Comparison of ENCODE assay signal across 7 cellular contexts in the genomic region with DNA sequence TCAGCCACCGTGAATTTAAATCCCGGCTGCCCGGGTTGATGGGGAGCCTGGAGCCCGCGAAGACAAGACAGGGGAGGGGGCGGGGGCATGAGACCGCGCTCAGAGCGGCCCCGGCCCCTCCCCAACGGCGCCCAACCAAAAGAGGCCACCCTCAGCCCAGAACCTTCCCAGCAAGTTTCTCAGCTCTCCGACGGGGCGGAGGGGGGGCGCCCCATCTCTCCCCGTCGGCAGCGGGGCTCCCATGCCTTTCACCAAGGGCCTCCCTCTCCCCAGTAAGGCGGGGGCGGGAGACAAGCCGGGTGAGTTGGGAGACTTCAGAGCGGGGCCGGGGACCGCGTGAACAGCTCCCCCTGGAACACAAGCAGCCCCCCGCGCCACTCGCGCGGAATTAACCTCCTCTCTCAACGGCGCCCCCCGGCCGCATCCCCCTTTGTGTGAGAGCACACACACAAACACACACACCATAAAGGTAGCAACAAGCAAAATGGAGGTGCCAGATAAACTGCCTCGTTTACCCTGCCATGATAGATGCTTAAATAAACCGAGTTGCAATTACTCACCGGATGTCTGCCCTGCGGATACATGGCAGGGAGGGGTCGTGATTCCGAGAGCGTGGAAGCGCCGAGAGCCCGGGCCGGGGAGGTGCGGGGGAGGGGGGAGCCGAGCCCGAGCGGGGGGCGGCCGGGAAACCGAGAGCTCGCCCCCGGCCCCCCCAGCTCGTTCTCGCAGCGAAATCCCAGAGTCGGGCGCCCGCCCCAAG. TPM values are rescaled to one million over a fixed set of nuclear protein-coding genes. Genes with fewer than 3 reads are reported as not detected.
DNase-seq lines count a peak whose midpoint lies in the region; ATAC-seq and TF ChIP-seq lines count a peak whose summit lies in the region.

No MANE protein-coding gene starts in this region.

- TF ChIP-seq CTCF in GM12875 (IDR thresholded peaks at IDR 0.05; ENCODE audit: borderline replicate concordance, insufficient read depth, low read depth, low read length) (no peak), neural progenitor cell (IDR thresholded peaks at IDR 0.05) (no peak), type B pancreatic cell (conservative IDR thresholded peaks at IDR 0.05) (no peak)

- no peaks in the 10 kb centered on the region for H3K9me3 ChIP-seq in neural progenitor cell (ENCODE audit: low read depth)

- ATAC-seq in HG03571 (IDR thresholded peaks at IDR 0.05; ENCODE audit: unreplicated experiment) = no peak

- H3K4me2 ChIP-seq in neural progenitor cell = peak overlapping the region; percentile 94

- H3K4me1 Mint-ChIP-seq in neural progenitor cell (peaks cover 59% of the 10 kb centered on the region), type B pancreatic cell (ENCODE audit: unreplicated experiment) (peaks cover 36% of the 10 kb centered on the region)

- peaks cover 63% of the 10 kb centered on the region for H3K79me2 ChIP-seq in neural progenitor cell (ENCODE audit: low read depth)

- H3K4me3 Mint-ChIP-seq in neural progenitor cell (peak overlapping the region; percentile 98), type B pancreatic cell (peak overlapping the region; percentile 97)

- H3K36me3 ChIP-seq in neural progenitor cell = no peaks in the 10 kb centered on the region

- H3K27ac ChIP-seq in neural progenitor cell = peak overlapping the region; percentile 68

- H4K20me1 ChIP-seq in neural progenitor cell (ENCODE audit: low read depth) = peaks cover 64% of the 10 kb centered on the region

- peaks cover 10% of the 10 kb centered on the region for H3K36me3 Mint-ChIP-seq in neural progenitor cell
- H3K36me3 Mint-ChIP-seq in type B pancreatic cell = peaks cover 18% of the 10 kb centered on the region

- DNase-seq in NCI-H146 (lab: John Stamatoyannopoulos, UW) (peak; percentile 40), erythroblast (lab: John Stamatoyannopoulos, UW) (peak; percentile 68 to 76), neural progenitor cell (ENCODE audit: low spot score) (no peak), type B pancreatic cell (ENCODE audit: extremely low spot score, unreplicated experiment) (no peak)
- DNase-seq in activated CD8-positive, alpha-beta memory T cell treated with anti-CD3 and anti-CD28 coated beads for 48 hours (ENCODE audit: low read depth in 2 of 3, low spot score in 2 of 3) = peak in 2 of 3 experiments; percentile 27 to 30

- H3K27me3 ChIP-seq in neural progenitor cell = peaks cover 7% of the 10 kb centered on the region

- TF ChIP-seq POLR2A in erythroblast (IDR thresholded peaks at IDR 0.05; ENCODE audit: low read length) = no peak

- H3K4me1 ChIP-seq in neural progenitor cell = peaks cover 45% of the 10 kb centered on the region

- no peak overlapping the region for H2AFZ ChIP-seq in neural progenitor cell (replicated peaks)

- H3K27ac Mint-ChIP-seq in neural progenitor cell (peak overlapping the region; percentile 97), type B pancreatic cell (peak overlapping the region; percentile 95)

- peak overlapping the region; percentile 94 for H3K4me3 ChIP-seq in GM12875 (ENCODE audit: low read depth, low read length)
- H3K4me3 ChIP-seq in neural progenitor cell = peak overlapping the region; percentile 97

- peak overlapping the region; percentile 84 for H3K9ac ChIP-seq in neural progenitor cell

- peaks cover 8% of the 10 kb centered on the region for H3K27me3 Mint-ChIP-seq in neural progenitor cell (ENCODE audit: insufficient read depth, low read depth)
- no peaks in the 10 kb centered on the region for H3K27me3 Mint-ChIP-seq in type B pancreatic cell

- H3K9me3 Mint-ChIP-seq in neural progenitor cell (peaks cover 2% of the 10 kb centered on the region), type B pancreatic cell (no peaks in the 10 kb centered on the region)

- H3F3A ChIP-seq in neural progenitor cell (ENCODE audit: low read depth) = peaks cover 23% of the 10 kb centered on the region

RNA-seq across cellular contexts. Expression of a gene that starts 1.3 kb away (rescaled TPM):
- total RNA-seq in neural progenitor cell (ENCODE audit: low replicate concordance) = 22.1 and 78.5 TPM in 2 replicates
- 109 and 185 TPM in 2 replicates for total RNA-seq in type B pancreatic cell (ENCODE audit: low replicate concordance)

Comparison
In these comparisons a context has a peak if more than half of its experiments do, and no peak if none do; other contexts are left out.
1. DNase-seq: peak in NCI-H146 (single experiment), activated CD8-positive, alpha-beta memory T cell treated with anti-CD3 and anti-CD28 coated beads for 48 hours (2 of 3) and erythroblast (2 of 2); none in neural progenitor cell (single experiment) and type B pancreatic cell (single experiment).